In the genomic region with DNA sequence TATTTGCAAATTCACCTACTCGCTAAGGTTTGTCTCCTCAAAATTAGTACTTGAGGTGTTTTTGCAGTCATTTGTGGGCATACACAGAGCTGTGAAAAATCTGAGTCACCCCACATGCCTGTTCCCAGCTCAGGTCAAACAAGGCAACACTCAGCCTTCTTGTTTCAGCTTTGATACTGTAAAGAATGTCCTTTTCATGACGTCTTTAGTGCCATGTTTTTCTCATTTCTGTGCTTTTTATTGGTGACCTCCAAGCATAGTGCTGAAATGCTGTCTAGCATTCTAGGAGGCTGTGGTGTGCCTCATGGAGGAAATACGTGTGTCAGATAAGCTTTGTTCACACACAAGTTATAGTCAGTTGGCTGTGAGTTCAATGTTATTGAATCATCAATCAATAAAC, we compare ENCODE assay signal across 22 cellular contexts.
"Had no signal": no experiment of that assay in that cellular context is flagged by ENCODE, and none has a peak within 500 bp of the region (broad histone marks: within the 10 kb centered on the region; RNA-seq: fewer than 3 reads in every experiment).

No MANE protein-coding gene starts in this region.

- H3K36me3 ChIP-seq: cardiac muscle cell, lower lobe of right lung, prostate gland, stomach, suprapubic skin had no signal

- H3K4me1 ChIP-seq: prostate gland, stomach, suprapubic skin, tibial nerve had no signal

- H3K4me3 ChIP-seq: cardiac muscle cell, lower lobe of right lung, prostate gland, skin epidermis, stomach, suprapubic skin, tibial nerve had no signal

- H3K9me3 ChIP-seq: lower lobe of right lung, prostate gland, stomach, suprapubic skin, tibial nerve had no signal

- H3K27me3 ChIP-seq: cardiac muscle cell, stomach, suprapubic skin, tibial nerve had no signal

- DNase-seq: activated CD4-positive, alpha-beta memory T cell treated with anti-CD3 and anti-CD28 coated beads for 36 hours; activated CD4-positive, alpha-beta T cell treated with anti-CD3 and anti-CD28 coated beads for 48 hours; activated CD4-positive, CD25-positive, alpha-beta regulatory T cell; activated effector memory CD4-positive, alpha-beta T cell treated with anti-CD3 and anti-CD28 coated beads, Interleukin-2, amount 50 U/mL, for 16 hours; activated naive CD4-positive, alpha-beta T cell treated with anti-CD3 and anti-CD28 coated beads, Interleukin-2, amount 10 ng/mL, durations not matched to agents 7 days and 5 days; activated T-cell treated with anti-CD3 and anti-CD28 coated beads, Interleukin-2, amount 50 U/mL, for 72 hours; dermis blood vessel endothelial cell; effector CD8-positive, alpha-beta T cell; kidney; lower lobe of right lung; naive thymus-derived CD4-positive, alpha-beta T cell; right cardiac atrium; stimulated activated CD4-positive, alpha-beta T cell treated with anti-CD3 and anti-CD28 coated beads, Interleukin-2, amount 100 ng/mL, for 24 hours; stomach; T1000 had no signal

- ATAC-seq: esophagus mucosa; lower lobe of right lung; naive thymus-derived CD4-positive, alpha-beta T cell; right cardiac atrium; stimulated activated memory B cell treated with anti-CD40 and anti-IgM and Interleukin-4, amounts not matched to agents 10 μg/mL and 1 μg/mL and 100 μg/mL, for 72 hours had no signal

- H3K27ac ChIP-seq: cardiac muscle cell, lower lobe of right lung, prostate gland, skin epidermis, stomach, suprapubic skin, tibial nerve had no signal
